ENCODE assay signal across 10 cellular contexts in genomic region chr11:19474954-19475811, GRCh38.
DNase-seq lines count a peak whose midpoint lies in the region; ATAC-seq, FAIRE-seq and TF ChIP-seq lines count a peak whose summit lies in the region.
"Had no signal": no experiment of that assay in that cellular context is flagged by ENCODE, and none has a peak within 500 bp of the region (broad histone marks: within the 10 kb centered on the region; RNA-seq: fewer than 3 reads in every experiment).

No MANE protein-coding gene starts in this region.

- no peak overlapping the region for H3K9ac ChIP-seq in colonic mucosa (ENCODE audit: low read depth in 2 of 2, low read length in 2 of 2)

- no peaks in the 10 kb centered on the region for H3K9me3 Mint-ChIP-seq in CD4-positive, alpha-beta memory T cell
- H3K9me3 Mint-ChIP-seq: stimulated activated naive CD8-positive, alpha-beta T cell treated with anti-CD3 and anti-CD28 coated beads, Interleukin-15, Interleukin-2, amounts not matched to agents 100 ng/mL and 50 ng/mL, for 24 hours had no signal

- H3K4me1 ChIP-seq in colonic mucosa (no peaks in the 10 kb centered on the region), testis (no peaks in the 10 kb centered on the region)
- H3K4me1 ChIP-seq in CD4-positive, alpha-beta memory T cell (ENCODE audit: insufficient read depth, low read length) = no peaks in the 10 kb centered on the region

- no peaks in the 10 kb centered on the region for H3K36me3 Mint-ChIP-seq in CD4-positive, alpha-beta memory T cell

- no peak overlapping the region for H3K4me3 Mint-ChIP-seq in CD4-positive, alpha-beta memory T cell
- H3K4me3 Mint-ChIP-seq: stimulated activated naive CD8-positive, alpha-beta T cell treated with anti-CD3 and anti-CD28 coated beads, Interleukin-15, Interleukin-2, amounts not matched to agents 100 ng/mL and 50 ng/mL, for 24 hours had no signal

- H3K27ac Mint-ChIP-seq in CD4-positive, alpha-beta memory T cell = no peak overlapping the region
- H3K27ac Mint-ChIP-seq: stimulated activated naive CD8-positive, alpha-beta T cell treated with anti-CD3 and anti-CD28 coated beads, Interleukin-15, Interleukin-2, amounts not matched to agents 100 ng/mL and 50 ng/mL, for 24 hours had no signal

- H3K36me3 ChIP-seq in colonic mucosa = no peaks in the 10 kb centered on the region
- H3K36me3 ChIP-seq in CD4-positive, alpha-beta memory T cell (ENCODE audit: insufficient read depth, low read length) = no peaks in the 10 kb centered on the region
- H3K36me3 ChIP-seq in testis (ENCODE audit: low read depth, missing control alignments) = no peaks in the 10 kb centered on the region

- TF ChIP-seq CTCF in colonic mucosa (IDR thresholded peaks at IDR 0.05) = no peak
- no peak for TF ChIP-seq CTCF in testis (IDR thresholded peaks at IDR 0.05)

- no peak for DNase-seq in GM18507 (ENCODE audit: extremely low spot score, insufficient read length, low read depth)
- DNase-seq in NCI-H146 treated with DMSO at 0.1 percent for 48 hours (lab: John Stamatoyannopoulos, UW; ENCODE audit: unreplicated experiment) = peak; percentile 94
- DNase-seq in left lobe of liver (ENCODE audit: low spot score) = no peak
- no peak for DNase-seq in colonic mucosa
- no peak for DNase-seq in CD4-positive, alpha-beta memory T cell
- DNase-seq in activated CD4-positive, alpha-beta T cell treated with anti-CD3 and anti-CD28 coated beads for 4 hours = no peak
- DNase-seq in testis = no peak
- DNase-seq: activated CD4-positive, alpha-beta T cell treated with anti-CD3 and anti-CD28 coated beads, Interleukin-2, amount 50 U/mL, for 1 hour had no signal

- POLR2A ChIA-PET in CD4-positive, alpha-beta memory T cell (lab: Charles Lee; ENCODE audit: partially characterized antibody) = no interaction called here

- no peaks in the 10 kb centered on the region for H3K27me3 ChIP-seq in colonic mucosa
- no peaks in the 10 kb centered on the region for H3K27me3 ChIP-seq in CD4-positive, alpha-beta memory T cell (ENCODE audit: insufficient read depth, low read length)
- H3K27me3 ChIP-seq in testis = no peaks in the 10 kb centered on the region

- 76 to 81% methylated on average over 9 of the region's 9 CpGs for WGBS in testis, 2 donors

- CTCF ChIA-PET in CD4-positive, alpha-beta memory T cell (lab: Charles Lee; ENCODE audit: partially characterized antibody) = no interaction called here

- ATAC-seq in GM21825 (IDR thresholded peaks at IDR 0.05; ENCODE audit: unreplicated experiment) = peak; percentile 74
- peak; percentile 77 for ATAC-seq in left lobe of liver

- H3K4me3 ChIP-seq in colonic mucosa (no peak overlapping the region), testis (no peak overlapping the region)
- no peak overlapping the region for H3K4me3 ChIP-seq in CD4-positive, alpha-beta memory T cell (ENCODE audit: low read length in 2 of 2)

- H3K4me1 Mint-ChIP-seq in CD4-positive, alpha-beta memory T cell = no peaks in the 10 kb centered on the region

- intact Hi-C loops in colonic mucosa (cut with DNase I) (no loop called here), testis (cut with DNase I; ENCODE audit: low total_unique reads) (no loop called here)
- intact Hi-C loops in CD4-positive, alpha-beta memory T cell (cut with micrococcal nuclease) = no loop called here

- no peaks in the 10 kb centered on the region for H3K9me3 ChIP-seq in colonic mucosa
- no peaks in the 10 kb centered on the region for H3K9me3 ChIP-seq in CD4-positive, alpha-beta memory T cell (ENCODE audit: control insufficient read depth in 1 of 2, low read length in 2 of 2)
- no peaks in the 10 kb centered on the region for H3K9me3 ChIP-seq in testis

- peak; percentile 73 for FAIRE-seq in GM18507 (lab: Jason Lieb, UNC)

- no peak for TF ChIP-seq POLR2A in testis (IDR thresholded peaks at IDR 0.05)

- no peak overlapping the region for H3K27ac ChIP-seq in colonic mucosa
- H3K27ac ChIP-seq in CD4-positive, alpha-beta memory T cell (ENCODE audit: low read depth, low read length) = no peak overlapping the region
- no peak overlapping the region for H3K27ac ChIP-seq in testis

- peaks cover 10 to 12% of the 10 kb centered on the region in 2 donors for H3K27me3 Mint-ChIP-seq in CD4-positive, alpha-beta memory T cell
